Comparison of ENCODE assay signal across 1 cellular context in genomic region chr2:45167885-45168284, GRCh38.
A peak's percentile ranks its signal among the peaks of the same experiment; 100 is the strongest.
TF ChIP-seq lines count a peak whose summit lies in the region.

No MANE protein-coding gene starts in this region.

TF ChIP-seq in A549, 52 proteins besides CTCF, POLR2A, EP300 and RAD21 (continued from another document):
- TF ChIP-seq, protein P1, sequence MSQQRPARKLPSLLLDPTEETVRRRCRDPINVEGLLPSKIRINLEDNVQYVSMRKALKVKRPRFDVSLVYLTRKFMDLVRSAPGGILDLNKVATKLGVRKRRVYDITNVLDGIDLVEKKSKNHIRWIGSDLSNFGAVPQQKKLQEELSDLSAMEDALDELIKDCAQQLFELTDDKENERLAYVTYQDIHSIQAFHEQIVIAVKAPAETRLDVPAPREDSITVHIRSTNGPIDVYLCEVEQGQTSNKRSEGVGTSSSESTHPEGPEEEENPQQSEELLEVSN (IDR thresholded peaks at IDR 0.05; ENCODE audit: borderline replicate concordance, low read depth): no peak
- TF ChIP-seq CHD4 (IDR thresholded peaks at IDR 0.05; ENCODE audit: borderline replicate concordance) (no peak), JUN (IDR thresholded peaks at IDR 0.05) (no peak), ZC3H11A (IDR thresholded peaks at IDR 0.05) (no peak), EHMT2 (IDR thresholded peaks at IDR 0.05; ENCODE audit: low read depth) (no peak), HOXB5 (CRISPR knock-in tag; IDR thresholded peaks at IDR 0.05) (no peak), ZSCAN20 (CRISPR knock-in tag; IDR thresholded peaks at IDR 0.05) (no peak), RNF2 (IDR thresholded peaks at IDR 0.05; ENCODE audit: borderline replicate concordance, low read depth) (peak; percentile 27; the same call in 1 of the 2 replicates)
- TF ChIP-seq, protein P2, sequence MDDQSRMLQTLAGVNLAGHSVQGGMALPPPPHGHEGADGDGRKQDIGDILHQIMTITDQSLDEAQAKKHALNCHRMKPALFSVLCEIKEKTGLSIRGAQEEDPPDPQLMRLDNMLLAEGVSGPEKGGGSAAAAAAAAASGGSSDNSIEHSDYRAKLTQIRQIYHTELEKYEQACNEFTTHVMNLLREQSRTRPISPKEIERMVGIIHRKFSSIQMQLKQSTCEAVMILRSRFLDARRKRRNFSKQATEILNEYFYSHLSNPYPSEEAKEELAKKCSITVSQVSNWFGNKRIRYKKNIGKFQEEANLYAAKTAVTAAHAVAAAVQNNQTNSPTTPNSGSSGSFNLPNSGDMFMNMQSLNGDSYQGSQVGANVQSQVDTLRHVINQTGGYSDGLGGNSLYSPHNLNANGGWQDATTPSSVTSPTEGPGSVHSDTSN (IDR thresholded peaks at IDR 0.05): no peak
TF ChIP-seq in A549: peak in this region for 2.
